In the genomic region with DNA sequence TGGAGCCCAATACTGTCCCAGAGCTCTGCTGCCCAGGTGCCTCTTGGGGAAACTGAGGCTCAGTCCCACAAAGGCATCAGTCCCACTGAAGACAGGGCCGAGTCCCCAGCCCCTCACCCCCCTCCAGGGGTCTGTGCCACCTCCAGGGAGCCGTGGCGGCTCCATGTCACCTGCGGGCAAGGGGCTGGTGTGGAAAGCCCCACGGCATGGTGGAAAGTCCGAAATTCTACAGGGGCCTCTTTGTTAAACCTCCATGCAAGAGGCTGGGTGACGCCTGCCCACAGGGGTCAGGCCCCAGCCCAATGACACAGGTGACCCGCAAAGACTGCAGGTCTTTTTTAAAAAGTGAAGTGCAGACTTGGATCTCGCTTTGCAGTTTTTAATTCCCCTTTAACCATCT, we compare ENCODE assay signal across 27 cellular contexts. TPM values are rescaled to one million over a fixed set of nuclear protein-coding genes. Genes with fewer than 3 reads are reported as not detected.
"Had no signal": no experiment of that assay in that cellular context is flagged by ENCODE, and none has a peak within 500 bp of the region (broad histone marks: within the 10 kb centered on the region; RNA-seq: fewer than 3 reads in every experiment).

No MANE protein-coding gene starts in this region.

- H3K9ac ChIP-seq: parathyroid adenoma had no signal

- H3K36me3 ChIP-seq: esophagus muscularis mucosa, gastrocnemius medialis, heart right ventricle, prostate gland, right lobe of liver, stomach, thoracic aorta had no signal

- H3K27ac ChIP-seq: epithelial cell of prostate, esophagus muscularis mucosa, gastrocnemius medialis, heart right ventricle, parathyroid adenoma, prostate gland, right lobe of liver, stomach, thoracic aorta had no signal

- H3K4me1 ChIP-seq: gastrocnemius medialis, parathyroid adenoma, prostate gland had no signal

- H3K4me1 Mint-ChIP-seq: central memory CD8-positive, alpha-beta T cell; immature natural killer cell had no signal

- H3K4me3 Mint-ChIP-seq: central memory CD8-positive, alpha-beta T cell; immature natural killer cell; memory B cell; natural killer cell treated with Interleukin-12 subunit alpha and Interleukin-12 subunit beta and Interleukin-15 and Interleukin-18, amount 100 ng/mL, for 72 hours had no signal

- H3K27me3 Mint-ChIP-seq: central memory CD8-positive, alpha-beta T cell had no signal

- H3K27ac Mint-ChIP-seq: immature natural killer cell; memory B cell; natural killer cell treated with Interleukin-12 subunit alpha and Interleukin-12 subunit beta and Interleukin-15 and Interleukin-18, amount 100 ng/mL, for 72 hours had no signal

- H3K9me3 Mint-ChIP-seq: central memory CD8-positive, alpha-beta T cell; immature natural killer cell; memory B cell; natural killer cell treated with Interleukin-12 subunit alpha and Interleukin-12 subunit beta and Interleukin-15 and Interleukin-18, amount 100 ng/mL, for 72 hours had no signal

- H2AFZ ChIP-seq: parathyroid adenoma had no signal

- H3K79me2 ChIP-seq: parathyroid adenoma had no signal

- H3K27me3 ChIP-seq: right lobe of liver had no signal

- DNase-seq: effector memory CD4-positive, alpha-beta T cell; gastrocnemius medialis; heart right ventricle; immature natural killer cell; midbrain; stimulated activated CD4-positive, alpha-beta T cell treated with anti-CD3 and anti-CD28 coated beads, Interleukin-2, amount 100 ng/mL, for 24 hours; stimulated activated CD4-positive, alpha-beta T cell treated with anti-CD3 and anti-CD28 coated beads, Interleukin-4, amount 100 ng/mL, for 4 hours; stimulated activated naive CD4-positive, alpha-beta T cell; stomach; substantia nigra; trophoblast cell had no signal

- H3K9me3 ChIP-seq: esophagus muscularis mucosa, gastrocnemius medialis, heart right ventricle, prostate gland, right lobe of liver, stomach, thoracic aorta had no signal

- H3K4me3 ChIP-seq: esophagus muscularis mucosa, gastrocnemius medialis, heart right ventricle, prostate gland, right lobe of liver, stomach, thoracic aorta had no signal

- H3K36me3 Mint-ChIP-seq: immature natural killer cell; memory B cell; natural killer cell treated with Interleukin-12 subunit alpha and Interleukin-12 subunit beta and Interleukin-15 and Interleukin-18, amount 100 ng/mL, for 72 hours had no signal

RNA-seq across cellular contexts. Expression of gene AIRE, which starts 3.3 kb away (rescaled TPM):
- total RNA-seq: esophagus muscularis mucosa; fibroblast of villous mesenchyme; gastrocnemius medialis; left lobe of liver; natural killer cell treated with Interleukin-12 subunit alpha and Interleukin-12 subunit beta and Interleukin-15 and Interleukin-18, amount 100 ng/mL, for 72 hours; prostate gland; renal cortical epithelial cell; right lobe of liver; thoracic aorta had no signal
- polyA plus RNA-seq: immature natural killer cell, stomach had no signal

RNA-seq across cellular contexts. Expression of gene DNMT3L, which starts 20.7 kb away (rescaled TPM):
- total RNA-seq: esophagus muscularis mucosa; fibroblast of villous mesenchyme; gastrocnemius medialis; heart right ventricle; kidney epithelial cell; lower leg skin; natural killer cell treated with Interleukin-12 subunit alpha and Interleukin-12 subunit beta and Interleukin-15 and Interleukin-18, amount 100 ng/mL, for 72 hours; omental fat pad; prostate gland; renal cortical epithelial cell; stomach; thoracic aorta; urinary bladder had no signal
- polyA plus RNA-seq: heart right ventricle, immature natural killer cell, stomach, urinary bladder had no signal

RNA-seq across cellular contexts. Expression of gene ICOSLG, which starts 41.6 kb away (rescaled TPM):
- polyA plus RNA-seq: immature natural killer cell had no signal
